In the genomic region with DNA sequence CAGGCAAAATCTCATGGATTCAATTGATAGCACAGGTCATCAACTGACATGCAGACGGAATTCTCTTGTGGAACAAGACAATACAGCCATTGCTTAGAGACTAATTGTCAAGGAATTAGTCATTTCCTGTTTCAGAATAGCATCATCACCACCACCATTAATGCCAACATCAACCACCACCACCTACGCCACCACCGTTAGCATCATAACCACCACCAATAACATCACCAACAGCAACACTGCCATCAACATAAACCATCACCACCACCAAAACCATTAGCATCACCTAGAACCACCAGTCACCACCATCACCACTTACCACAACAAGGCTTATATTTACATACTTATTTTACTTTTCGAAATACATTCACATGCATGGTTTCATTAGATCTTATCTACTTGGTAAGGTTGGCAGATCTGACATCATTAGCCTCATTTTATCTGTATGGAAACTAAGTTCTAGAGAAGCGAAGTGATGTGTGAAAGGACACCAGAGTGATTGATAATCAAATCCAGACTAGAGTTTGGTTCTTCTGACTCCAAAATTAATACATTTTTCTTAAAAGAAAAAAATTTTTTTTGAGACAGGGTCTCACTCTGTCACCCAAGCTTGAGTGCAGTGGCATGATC, we compare ENCODE assay signal across 11 cellular contexts. TPM values are rescaled to one million over a fixed set of nuclear protein-coding genes. Genes with fewer than 3 reads are reported as not detected.
"Had no signal": no experiment of that assay in that cellular context is flagged by ENCODE, and none has a peak within 500 bp of the region (broad histone marks: within the 10 kb centered on the region; RNA-seq: fewer than 3 reads in every experiment).

No MANE protein-coding gene starts in this region.

RNA-seq across cellular contexts. Expression of gene SMIM34, which starts 6.2 kb away (rescaled TPM):
- total RNA-seq: activated CD4-positive, alpha-beta memory T cell treated with anti-CD3 and anti-CD28 coated beads for 36 hours; activated CD8-positive, alpha-beta memory T cell treated with anti-CD3 and anti-CD28 coated beads for 36 hours; activated naive CD8-positive, alpha-beta T cell treated with anti-CD3 and anti-CD28 coated beads, Interleukin-2, amount 10 ng/mL, durations not matched to agents 7 days and 5 days; cerebellum; LHCN-M2; NCI-H460; RPMI7951; SJCRH30; T-helper 1 cell treated with Interleukin-12 subunit alpha and Interleukin-12 subunit beta and Interleukin-4 antibody, amounts not matched to agents 30 ng/mL and 1 ng/mL, for 36 hours had no signal
- polyA plus RNA-seq: adrenal gland had no signal

RNA-seq across cellular contexts. Expression of gene KCNE2, which starts 53.8 kb away (rescaled TPM):
- total RNA-seq: activated CD4-positive, alpha-beta memory T cell treated with anti-CD3 and anti-CD28 coated beads for 36 hours; activated CD8-positive, alpha-beta memory T cell treated with anti-CD3 and anti-CD28 coated beads for 36 hours; activated naive CD8-positive, alpha-beta T cell treated with anti-CD3 and anti-CD28 coated beads, Interleukin-2, amount 10 ng/mL, durations not matched to agents 7 days and 5 days; bronchial epithelial cell; LHCN-M2; NCI-H460; RPMI7951; T-helper 1 cell treated with Interleukin-12 subunit alpha and Interleukin-12 subunit beta and Interleukin-4 antibody, amounts not matched to agents 30 ng/mL and 1 ng/mL, for 36 hours had no signal
